Comparison of ENCODE assay signal across 9 cellular contexts in the genomic region with DNA sequence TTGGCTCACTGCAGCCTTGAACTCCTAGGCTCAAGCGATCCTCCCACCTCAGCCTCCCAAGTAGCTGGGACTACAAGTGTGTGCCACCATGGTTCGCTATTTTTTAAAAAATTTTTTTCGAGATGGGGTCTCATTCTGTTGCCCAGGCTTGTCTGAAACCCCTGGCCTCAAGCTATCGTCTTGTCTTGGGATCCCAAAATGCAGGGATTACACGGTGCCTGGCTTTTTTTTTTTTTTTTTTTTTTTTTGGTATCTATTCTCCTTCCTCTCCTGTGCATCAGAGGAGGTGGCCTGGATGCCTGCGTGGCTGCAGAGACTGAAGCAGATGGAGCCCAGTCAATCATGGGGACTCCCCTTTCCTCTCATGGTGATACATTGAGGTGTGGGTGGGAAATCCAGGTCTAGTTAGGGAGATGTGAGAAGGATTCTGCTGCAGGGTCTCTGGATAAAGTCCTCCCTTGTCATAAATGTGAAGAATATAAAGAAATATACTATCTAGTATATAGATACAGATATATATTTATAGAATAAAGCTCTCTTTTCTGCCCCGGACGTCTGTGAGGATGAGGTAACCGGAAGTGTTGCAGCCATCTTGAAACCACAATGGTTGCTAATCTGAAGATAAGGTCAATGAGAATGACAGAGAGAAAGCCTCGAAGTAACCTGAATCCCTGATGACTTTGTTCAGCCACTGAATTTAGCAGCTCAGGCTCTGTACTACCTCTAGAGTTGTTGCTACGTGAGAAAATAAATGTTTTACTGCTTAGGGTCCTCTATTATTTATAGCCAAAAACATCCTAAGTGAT. TPM values are rescaled to one million over a fixed set of nuclear protein-coding genes. Genes with fewer than 3 reads are reported as not detected.
DNase-seq lines count a peak whose midpoint lies in the region; ATAC-seq and TF ChIP-seq lines count a peak whose summit lies in the region.
"Had no signal": no experiment of that assay in that cellular context is flagged by ENCODE, and none has a peak within 500 bp of the region (broad histone marks: within the 10 kb centered on the region; RNA-seq: fewer than 3 reads in every experiment).

No MANE protein-coding gene starts in this region.

- H3K36me3 ChIP-seq in PC-3 (ENCODE audit: low read depth, low read length) (no peaks in the 10 kb centered on the region), heart right ventricle (no peaks in the 10 kb centered on the region)

- ATAC-seq in HG02763 (IDR thresholded peaks at IDR 0.05; ENCODE audit: unreplicated experiment) (peak; percentile 37), PC-3 (no peak), heart right ventricle (no peak), HG03196 (IDR thresholded peaks at IDR 0.05; ENCODE audit: unreplicated experiment) (no peak)

- H4K20me1 ChIP-seq in PC-3 (ENCODE audit: low read length) = no peaks in the 10 kb centered on the region

- no peak overlapping the region for H3K9ac ChIP-seq in PC-3 (ENCODE audit: low read length)

- H3K4me3 ChIP-seq in PC-3 (ENCODE audit: low read length) (no peak overlapping the region), choroid plexus epithelial cell (ENCODE audit: low read depth, low read length) (no peak overlapping the region), heart right ventricle (no peak overlapping the region)

- CTCF ChIA-PET in PC-3 (lab: Charles Lee) = no interaction called here

- H3K4me1 ChIP-seq in PC-3 (ENCODE audit: insufficient read depth, low read length) = no peaks in the 10 kb centered on the region
- peaks cover 0 to 11% (median 0%) of the 10 kb centered on the region in 9 donors for H3K4me1 ChIP-seq in heart right ventricle

- no TSS peak for BruUV-seq in PC-3 (replicated peaks; lab: Mats Ljungman, UMichigan)

- no peak overlapping the region for H3K27ac ChIP-seq in PC-3 (ENCODE audit: low read length)
- no peak overlapping the region for H3K27ac ChIP-seq in heart right ventricle

- H2AFZ ChIP-seq in PC-3 (ENCODE audit: low read length) = no peak overlapping the region

- intact Hi-C loops in PC-3 (cut with micrococcal nuclease) = no loop called here
- intact Hi-C loops in heart right ventricle (cut with DNase I) = no loop called here

- POLR2A ChIA-PET in PC-3 (lab: Charles Lee; ENCODE audit: unreplicated experiment) = no interaction called here

- peak; percentile 71 for DNase-seq in Daoy (ENCODE audit: low read depth)
- DNase-seq in PC-3 = peak; percentile 2
- DNase-seq in choroid plexus epithelial cell (ENCODE audit: low read depth) = peak; percentile 40
- DNase-seq in heart right ventricle = no peak
- no peak for DNase-seq in glomerular visceral epithelial cell (ENCODE audit: extremely low spot score)
- DNase-seq in DMS 273 (lab: John Stamatoyannopoulos, UW; ENCODE audit: unreplicated experiment) = no peak
- DNase-seq: NCI-H187 treated with DMSO at 0.1 percent for 48 hours had no signal

- WGBS in heart right ventricle, 2 donors = 68 to 76% methylated on average over 11 of the region's 11 CpGs

- H3K9me3 ChIP-seq in PC-3 (ENCODE audit: low read length) (no peaks in the 10 kb centered on the region), heart right ventricle (no peaks in the 10 kb centered on the region)

- no peaks in the 10 kb centered on the region for H3K9me2 ChIP-seq in PC-3 (replicated peaks; ENCODE audit: low read length)

- H3K79me2 ChIP-seq in PC-3 (ENCODE audit: low read length) = no peaks in the 10 kb centered on the region

- H3K4me2 ChIP-seq in PC-3 (ENCODE audit: low read length) = no peak overlapping the region

- TF ChIP-seq CTCF in PC-3 (conservative IDR thresholded peaks at IDR 0.05; ENCODE audit: low read depth, low read length) = no peak
- TF ChIP-seq CTCF in choroid plexus epithelial cell (conservative IDR thresholded peaks at IDR 0.05; ENCODE audit: low read depth, low read length) = no peak
- TF ChIP-seq CTCF in heart right ventricle (IDR thresholded peaks at IDR 0.05) = no peak

- H3F3A ChIP-seq in PC-3 (ENCODE audit: low read length, unreplicated experiment) = no peaks in the 10 kb centered on the region

- H3K27me3 ChIP-seq in PC-3 (ENCODE audit: low read length) (no peaks in the 10 kb centered on the region), heart right ventricle (peaks cover 0 to 3% (median 0%) of the 10 kb centered on the region in 7 donors)

RNA-seq across cellular contexts. Expression of gene RGSL1, which starts 19.5 kb away (rescaled TPM):
- not detected in 2 replicates for total RNA-seq in Daoy (2014; rRNA removed; shearing (Covaris generic))
- total RNA-seq in PC-3 (2014; rRNA removed) (not detected in 2 replicates), heart right ventricle (not detected)
- polyA plus RNA-seq in heart right ventricle = not detected

RNA-seq across cellular contexts. Expression of gene TEDDM1, which starts 30.0 kb away (rescaled TPM):
- not detected in 2 replicates for total RNA-seq in Daoy (2014; rRNA removed; shearing (Covaris generic))
- total RNA-seq in PC-3 (2014; rRNA removed) (not detected in 2 replicates), heart right ventricle (not detected)
- polyA plus RNA-seq in heart right ventricle = not detected

RNA-seq across cellular contexts. Expression of gene GLUL, which starts 38.9 kb away (rescaled TPM):
- 94.2 and 114 TPM in 2 replicates for total RNA-seq in Daoy (2014; rRNA removed; shearing (Covaris generic))
- 131 and 159 TPM in 2 replicates for total RNA-seq in PC-3 (2014; rRNA removed)
- 100 to 1,000 TPM; 248 to 589 (median 409) TPM for total RNA-seq in heart right ventricle
- polyA plus RNA-seq in heart right ventricle = 100 to 1,000 TPM; 131 to 787 TPM

Comparison
In these comparisons a context has a peak if more than half of its experiments do, and no peak if none do; other contexts are left out.
1. DNase-seq: peak in Daoy (single experiment), PC-3 (single experiment) and choroid plexus epithelial cell (single experiment); none in heart right ventricle (0 of 2), glomerular visceral epithelial cell (single experiment) and DMS 273 (single experiment).